In the genomic region with DNA sequence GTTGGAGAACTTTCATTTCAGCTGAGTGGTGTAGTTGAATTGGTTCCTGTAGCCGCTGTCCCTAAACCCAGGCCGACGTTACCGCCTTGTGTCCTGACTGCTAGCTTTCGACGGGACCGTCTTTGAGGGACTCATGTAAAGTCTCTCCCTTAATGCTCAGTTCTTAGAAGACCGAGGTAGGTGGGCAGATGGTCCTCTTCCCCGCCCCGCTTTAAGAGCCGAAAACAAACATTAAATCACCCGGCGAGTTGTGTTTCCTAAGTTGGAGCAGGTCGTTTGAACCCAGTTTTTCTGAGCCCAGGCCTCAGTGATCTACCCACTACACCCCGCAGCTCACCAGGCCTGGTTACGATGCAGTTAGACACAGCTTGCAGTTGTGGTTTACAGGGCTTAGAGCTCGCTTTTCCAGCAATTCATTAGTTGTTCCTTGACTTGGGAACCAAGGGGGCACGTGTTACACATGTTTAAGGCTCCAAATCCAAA, we compare ENCODE assay signal across 8 cellular contexts. TPM values are rescaled to one million over a fixed set of nuclear protein-coding genes. Genes with fewer than 3 reads are reported as not detected.
A peak's percentile ranks its signal among the peaks of the same experiment; 100 is the strongest.
DNase-seq lines count a peak whose midpoint lies in the region; FAIRE-seq and TF ChIP-seq lines count a peak whose summit lies in the region.

No MANE protein-coding gene starts in this region.

- TF ChIP-seq CTCF in LNCaP clone FGC (IDR thresholded peaks at IDR 0.05; ENCODE audit: control insufficient read depth, extremely low read depth, insufficient read depth) (no peak), fibroblast of lung (conservative IDR thresholded peaks at IDR 0.05 in 1 of 2, IDR thresholded peaks at IDR 0.05 in 1 of 2; ENCODE audit: low read depth in 1 of 2, low read length in 2 of 2) (no peak), nephron progenitor cell (IDR thresholded peaks at IDR 0.05) (no peak)

- no peaks in the 10 kb centered on the region for H4K20me1 ChIP-seq in fibroblast of lung (ENCODE audit: control insufficient read depth, extremely low read depth, insufficient read depth, low read length)

- TF ChIP-seq POLR2A in H54 (IDR thresholded peaks at IDR 0.05; ENCODE audit: low read depth, low read length), result no peak

- peak overlapping the region; percentile 91 for H3K4me2 ChIP-seq in fibroblast of lung (ENCODE audit: extremely low read depth, insufficient read depth, low read length)

- peak overlapping the region; percentile 100 for H2AFZ ChIP-seq in fibroblast of lung (ENCODE audit: low read length)

- peak; percentile 82 for FAIRE-seq in H54 (lab: Jason Lieb, UNC)

- H3K4me1 Mint-ChIP-seq in nephron progenitor cell, result peaks cover 55% of the 10 kb centered on the region

- peak overlapping the region; percentile 93 for H3K4me3 Mint-ChIP-seq in nephron progenitor cell

- no peaks in the 10 kb centered on the region for H3K36me3 ChIP-seq in fibroblast of lung (ENCODE audit: control insufficient read depth, insufficient read depth, low read length)

- H3K9ac ChIP-seq in fibroblast of lung (ENCODE audit: insufficient read depth, low read length), result peak overlapping the region; percentile 87

- peak overlapping the region; percentile 59 for H3K4me3 ChIP-seq in LNCaP clone FGC (ENCODE audit: low read depth, low read length)
- H3K4me3 ChIP-seq in fibroblast of lung (replicated peaks in 1 of 4; ENCODE audit: control extremely low read depth in 1 of 4, insufficient read depth in 1 of 4, low read depth in 3 of 4, low read length in 4 of 4), result peak overlapping the region; percentile 81 to 83 (median 81)

- no peaks in the 10 kb centered on the region for H3K4me1 ChIP-seq in fibroblast of lung (ENCODE audit: control insufficient read depth, extremely low read depth, insufficient read depth, low read length)

- peaks cover 9% of the 10 kb centered on the region for H3K36me3 Mint-ChIP-seq in nephron progenitor cell (ENCODE audit: low read depth)

- no peaks in the 10 kb centered on the region for H3K27me3 ChIP-seq in fibroblast of lung (ENCODE audit: control insufficient read depth, insufficient read depth, low read length)

- no peaks in the 10 kb centered on the region for H3K9me3 ChIP-seq in fibroblast of lung (ENCODE audit: control insufficient read depth, insufficient read depth, low read depth, low read length)

- H3K27ac Mint-ChIP-seq in nephron progenitor cell, result peak overlapping the region; percentile 97

- peaks cover 16% of the 10 kb centered on the region for H3K79me2 ChIP-seq in fibroblast of lung (ENCODE audit: control insufficient read depth, insufficient read depth, low read length)

- peaks cover 4% of the 10 kb centered on the region for H3K9me3 Mint-ChIP-seq in nephron progenitor cell

- H3K27ac ChIP-seq in fibroblast of lung (ENCODE audit: insufficient read depth, low read length), result peak overlapping the region; percentile 93

- peak; percentile 8 to 24 for DNase-seq in NOMO-1 (lab: John Stamatoyannopoulos, UW; ENCODE audit: unreplicated experiment in 2 of 2)
- DNase-seq in NOMO-1 treated with dmso at 0.1 percent for 144 hours (lab: John Stamatoyannopoulos, UW; ENCODE audit: unreplicated experiment), result no peak
- DNase-seq in H54 (ENCODE audit: insufficient read length, low spot score), result no peak
- DNase-seq in LNCaP clone FGC (ENCODE audit: low read depth), result no peak
- peak; percentile 57 for DNase-seq in activated CD8-positive, alpha-beta memory T cell treated with anti-CD3 and anti-CD28 coated beads, Interleukin-2, amount 50 U/mL, for 48 hours
- peak; percentile 39 to 43 for DNase-seq in fibroblast of lung (ENCODE audit: low read depth in 2 of 2)
- DNase-seq in nephron progenitor cell, result peak; percentile 20
- no peak for DNase-seq in ureter (ENCODE audit: low spot score)

- peaks cover 2% of the 10 kb centered on the region for H3K27me3 Mint-ChIP-seq in nephron progenitor cell (ENCODE audit: low read depth, poor library complexity)

RNA-seq across cellular contexts. Expression of a gene that starts 0.7 kb away (rescaled TPM):
- total RNA-seq in fibroblast of lung (24.9 and 30.7 TPM in 2 replicates), ureter (14.0 TPM)
- 21.4 and 21.8 TPM in 2 replicates for polyA plus RNA-seq in fibroblast of lung
- 11.3 and 15.4 TPM in 2 replicates for polyA plus RNA-seq in fibroblast of lung (2012)
- polyA minus RNA-seq in fibroblast of lung (ENCODE audit: low replicate concordance), result 3.7 and 23.3 TPM in 2 replicates

Comparison
In these comparisons a context has a peak if more than half of its experiments do, and no peak if none do; other contexts are left out.
1. DNase-seq: peak in NOMO-1 (2 of 2), activated CD8-positive, alpha-beta memory T cell treated with anti-CD3 and anti-CD28 coated beads, Interleukin-2, amount 50 U/mL, for 48 hours (single experiment), fibroblast of lung (2 of 2) and nephron progenitor cell (single experiment); none in NOMO-1 treated with dmso at 0.1 percent for 144 hours (single experiment), H54 (single experiment), LNCaP clone FGC (single experiment) and ureter (single experiment).